In the genomic region with DNA sequence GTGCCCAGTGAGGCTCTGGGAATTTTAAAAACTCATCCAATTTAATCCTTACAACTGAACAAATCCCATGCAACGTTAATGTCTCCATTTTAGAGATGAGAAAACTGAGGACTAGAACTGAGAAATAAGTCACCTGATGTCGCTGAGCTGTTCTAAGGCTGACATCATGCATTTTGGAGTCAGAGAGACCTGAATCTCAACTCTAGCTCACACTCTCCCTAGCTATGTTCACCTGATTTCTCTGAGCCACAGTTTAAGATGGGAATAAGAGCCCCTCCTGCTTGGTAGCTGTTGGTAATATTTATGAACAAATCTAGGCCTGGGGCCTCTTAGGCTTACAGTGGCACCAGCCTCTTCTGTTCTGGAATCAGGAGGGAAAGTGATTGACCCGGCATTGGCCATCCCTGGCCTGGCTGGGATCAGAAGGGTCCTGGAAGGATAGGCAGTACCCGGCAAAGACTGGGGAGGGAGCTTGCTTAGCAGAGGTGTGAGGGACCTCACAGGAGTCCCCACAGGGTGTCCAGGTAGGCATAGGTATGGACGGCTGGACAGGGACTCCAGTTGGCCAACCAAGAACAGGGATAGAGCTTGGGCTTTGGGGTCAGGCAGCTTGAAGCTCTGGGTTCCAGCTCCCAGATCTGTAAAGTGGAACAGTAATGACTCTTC, we compare ENCODE assay signal across 15 cellular contexts. TPM values are rescaled to one million over a fixed set of nuclear protein-coding genes. Genes with fewer than 3 reads are reported as not detected.
"Had no signal": no experiment of that assay in that cellular context is flagged by ENCODE, and none has a peak within 500 bp of the region (broad histone marks: within the 10 kb centered on the region; RNA-seq: fewer than 3 reads in every experiment).

No MANE protein-coding gene starts in this region.

- H3K4me1 Mint-ChIP-seq: activated naive CD8-positive, alpha-beta T cell treated with anti-CD3 and anti-CD28 coated beads for 36 hours; activated T-helper 17 cell treated with anti-CD3 and anti-CD28 coated beads, Interleukin-2, amount 50 U/mL, for 72 hours had no signal

- H3K9me2 ChIP-seq: SK-N-SH had no signal

- H3K4me2 ChIP-seq: SK-N-SH had no signal

- H3K4me1 ChIP-seq: ascending aorta, SJSA1 had no signal

- H3K9me3 Mint-ChIP-seq: activated CD4-positive, alpha-beta T cell treated with anti-CD3 and anti-CD28 coated beads, Interleukin-2, amount 10 ng/mL, durations not matched to agents 24 days and 14 days; activated CD8-positive, alpha-beta T cell treated with anti-CD3 and anti-CD28 coated beads for 36 hours; activated naive CD8-positive, alpha-beta T cell treated with anti-CD3 and anti-CD28 coated beads for 36 hours; activated T-cell treated with anti-CD3 and anti-CD28 coated beads, Interleukin-2, amount 50 U/mL, for 72 hours; activated T-helper 17 cell treated with anti-CD3 and anti-CD28 coated beads, Interleukin-2, amount 50 U/mL, for 72 hours; central memory CD8-positive, alpha-beta T cell; T-helper 1 cell treated with Interleukin-12 subunit alpha and Interleukin-12 subunit beta and Interleukin-4 antibody, amounts not matched to agents 30 μg/mL and 1 μg/mL, for 36 hours; T-helper 2 cell treated with Interferon-gamma antibody and Interleukin-4, amounts not matched to agents 5 μg/mL and 100 μg/mL, for 36 hours had no signal

- H3K36me3 Mint-ChIP-seq: activated naive CD8-positive, alpha-beta T cell treated with anti-CD3 and anti-CD28 coated beads for 36 hours had no signal

- H3K27ac ChIP-seq: ascending aorta, cardiac muscle cell, SJSA1 had no signal

- H3K36me3 ChIP-seq: ascending aorta, cardiac muscle cell, SJSA1 had no signal

- H3K27ac Mint-ChIP-seq: activated CD4-positive, alpha-beta T cell treated with anti-CD3 and anti-CD28 coated beads, Interleukin-2, amount 10 ng/mL, durations not matched to agents 24 days and 14 days; activated CD8-positive, alpha-beta T cell treated with anti-CD3 and anti-CD28 coated beads for 36 hours; activated naive CD8-positive, alpha-beta T cell treated with anti-CD3 and anti-CD28 coated beads for 36 hours; activated T-cell treated with anti-CD3 and anti-CD28 coated beads, Interleukin-2, amount 50 U/mL, for 72 hours; activated T-helper 17 cell treated with anti-CD3 and anti-CD28 coated beads, Interleukin-2, amount 50 U/mL, for 72 hours; T-helper 1 cell treated with Interleukin-12 subunit alpha and Interleukin-12 subunit beta and Interleukin-4 antibody, amounts not matched to agents 30 μg/mL and 1 μg/mL, for 36 hours; T-helper 2 cell treated with Interferon-gamma antibody and Interleukin-4, amounts not matched to agents 5 μg/mL and 100 μg/mL, for 36 hours had no signal

- H3K9ac ChIP-seq: SK-N-SH had no signal

- H3K9me3 ChIP-seq: ascending aorta, SJSA1, SK-N-SH had no signal

- H3K4me3 Mint-ChIP-seq: activated CD4-positive, alpha-beta T cell treated with anti-CD3 and anti-CD28 coated beads, Interleukin-2, amount 10 ng/mL, durations not matched to agents 24 days and 14 days; activated CD8-positive, alpha-beta T cell treated with anti-CD3 and anti-CD28 coated beads for 36 hours; activated naive CD8-positive, alpha-beta T cell treated with anti-CD3 and anti-CD28 coated beads for 36 hours; activated T-cell treated with anti-CD3 and anti-CD28 coated beads, Interleukin-2, amount 50 U/mL, for 72 hours; activated T-helper 17 cell treated with anti-CD3 and anti-CD28 coated beads, Interleukin-2, amount 50 U/mL, for 72 hours; central memory CD8-positive, alpha-beta T cell; T-helper 1 cell treated with Interleukin-12 subunit alpha and Interleukin-12 subunit beta and Interleukin-4 antibody, amounts not matched to agents 30 μg/mL and 1 μg/mL, for 36 hours; T-helper 2 cell treated with Interferon-gamma antibody and Interleukin-4, amounts not matched to agents 5 μg/mL and 100 μg/mL, for 36 hours had no signal

- H3K4me3 ChIP-seq: ascending aorta, cardiac muscle cell, SJSA1 had no signal

- H3K27me3 ChIP-seq: ascending aorta, cardiac muscle cell had no signal

RNA-seq across cellular contexts. Expression of a gene that starts 47.7 kb away (rescaled TPM):
- total RNA-seq: activated CD8-positive, alpha-beta memory T cell treated with anti-CD3 and anti-CD28 coated beads for 36 hours; activated T-cell treated with anti-CD3 and anti-CD28 coated beads, Interleukin-2, amount 50 U/mL, for 72 hours; activated T-helper 17 cell treated with anti-CD3 and anti-CD28 coated beads, Interleukin-2, amount 50 U/mL, for 72 hours; MCF 10A; NCI-H460; SJSA1 had no signal
- polyA plus RNA-seq: SK-N-SH had no signal
